Comparison of ENCODE assay signal across 8 cellular contexts in the genomic region with DNA sequence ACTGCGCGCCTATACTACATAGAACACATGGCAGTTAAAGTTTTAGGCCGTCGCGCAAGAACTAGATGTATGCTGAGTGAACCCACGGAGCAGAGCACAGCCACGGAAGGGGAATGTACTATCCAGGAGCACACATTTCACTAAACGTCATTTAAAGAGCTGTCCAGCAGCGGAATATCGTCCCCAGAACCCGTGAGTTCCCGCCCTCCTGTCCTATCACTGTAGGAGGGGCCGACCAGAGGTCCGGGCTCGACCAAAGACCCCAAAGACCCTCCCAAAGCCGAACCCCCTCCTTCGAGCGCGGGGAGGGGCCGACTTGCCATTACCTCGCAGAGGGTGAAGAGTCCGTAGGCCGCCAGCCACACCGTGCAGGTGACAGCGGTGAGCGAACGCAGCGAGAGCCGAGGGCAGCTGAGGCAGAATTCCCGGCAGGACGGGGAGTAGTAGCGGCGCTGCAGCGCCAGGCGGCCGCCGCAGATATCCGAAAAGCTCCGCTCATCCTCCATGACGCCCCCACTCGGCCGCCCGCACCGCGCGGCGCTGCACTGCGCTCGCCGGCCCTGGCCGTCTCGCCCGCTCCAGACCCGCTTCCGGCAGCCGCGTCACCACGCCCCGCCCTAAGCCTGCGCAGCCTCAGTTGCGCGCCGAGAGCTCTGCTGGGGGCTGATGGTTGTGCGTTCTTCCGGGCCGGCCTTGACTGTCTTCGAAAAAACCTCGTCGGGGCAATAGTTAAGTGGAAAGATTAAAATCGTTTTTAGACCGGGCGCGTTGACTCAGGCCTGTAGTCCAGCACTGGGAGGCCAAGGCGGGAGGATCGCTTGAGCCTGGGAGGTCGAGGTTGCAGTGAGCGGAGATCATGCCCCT. TPM values are rescaled to one million over a fixed set of nuclear protein-coding genes. Genes with fewer than 3 reads are reported as not detected.
DNase-seq lines count a peak whose midpoint lies in the region; ATAC-seq, FAIRE-seq and TF ChIP-seq lines count a peak whose summit lies in the region.

Gene PIGH (minus strand): TSS at position 571 of the 864 bp plus-strand sequence. CDS start 65 bp downstream, at position 506.

- no peak for TF ChIP-seq EP300 in H1 (IDR thresholded peaks at IDR 0.05; ENCODE audit: borderline replicate concordance in 1 of 2, low read depth in 2 of 2, low read length in 2 of 2)

- H2BK5ac ChIP-seq in H1 (ENCODE audit: low read depth, low read length) = no peak within 1 kb of the TSS
- H2BK5ac ChIP-seq in mesendoderm (ENCODE audit: low read length) = no peak within 1 kb of the TSS

- no peak within 1 kb of the TSS for H2BK20ac ChIP-seq in H1 (ENCODE audit: low read length)

- H4K8ac ChIP-seq in H1 (ENCODE audit: extremely low read depth, insufficient read depth, low read length) (peak within 1 kb of the TSS; percentile 93; the same call in 1 of the 2 replicates), mesendoderm (ENCODE audit: low read depth, low read length) (no peak within 1 kb of the TSS)

- H2AK5ac ChIP-seq in H1 (ENCODE audit: low read depth, low read length) = no peak within 1 kb of the TSS
- no peak within 1 kb of the TSS for H2AK5ac ChIP-seq in mesendoderm (ENCODE audit: low read length)

- DNase-seq in COLO668 (lab: John Stamatoyannopoulos, UW; ENCODE audit: unreplicated experiment) = peak; percentile 95
- DNase-seq in HK-2 (ENCODE audit: unreplicated experiment) = peak; percentile 91
- peak; percentile 82 for DNase-seq in NOMO-1 treated with DMSO at 0.1 percent for 48 hours (lab: John Stamatoyannopoulos, UW; ENCODE audit: unreplicated experiment)
- peak; percentile 96 for DNase-seq in activated CD8-positive, alpha-beta memory T cell treated with anti-CD3 and anti-CD28 coated beads, Interleukin-2, amount 10 ng/mL, durations not matched to agents 7 days and 5 days
- peak; percentile 46 to 95 for DNase-seq in H1 (ENCODE audit: low read depth in 1 of 2, low spot score in 2 of 2)
- DNase-seq in mesendoderm = peak; percentile 94
- peak; percentile 89 for DNase-seq in stimulated activated CD8-positive, alpha-beta memory T cell treated with anti-CD3 and anti-CD28 coated beads, Interleukin-15, amount 100 ng/mL, for 24 hours (ENCODE audit: low read depth)

- H3K4me1 Mint-ChIP-seq in activated CD8-positive, alpha-beta memory T cell treated with anti-CD3 and anti-CD28 coated beads, Interleukin-2, amount 10 ng/mL, durations not matched to agents 7 days and 5 days = peaks cover 29% of the 10 kb centered on the region

- POLR2A ChIA-PET in H1 (lab: Charles Lee; ENCODE audit: partially characterized antibody) = interaction anchor here (0.6 to 2.8 kb wide), 11 partner anchors 10 to 157 kb away, joined by 3 to 13 read pairs (median 4); partner anchors contain the start of genes ARG2 and VTI1B

- H3K56ac ChIP-seq in H1 (replicated peaks; ENCODE audit: insufficient read length, low read depth, low read length) = no peak within 1 kb of the TSS
- H3K56ac ChIP-seq in mesendoderm (ENCODE audit: low read length) = peak within 1 kb of the TSS; percentile 80

- H3K4me2 ChIP-seq in H1 (ENCODE audit: insufficient read depth in 1 of 2, low read depth in 2 of 2, low read length in 2 of 2) (peak within 1 kb of the TSS; percentile 84 to 89), mesendoderm (ENCODE audit: low read length) (peak within 1 kb of the TSS; percentile 70)

- H3K18ac ChIP-seq in H1 (ENCODE audit: extremely low read depth, low read length) (peak within 1 kb of the TSS; percentile 60; the same call in 1 of the 2 replicates), mesendoderm (ENCODE audit: low read length) (peak within 1 kb of the TSS; percentile 34)

- ATAC-seq in GM19455 (IDR thresholded peaks at IDR 0.05; ENCODE audit: unreplicated experiment) = peak; percentile 89
- peak; percentile 99 for ATAC-seq in activated CD8-positive, alpha-beta memory T cell treated with anti-CD3 and anti-CD28 coated beads, Interleukin-2, amount 10 ng/mL, durations not matched to agents 7 days and 5 days

- peak; percentile 37 to 51; a peak in 3 of 4 replicates for TF ChIP-seq RAD21 in H1 (IDR thresholded peaks at IDR 0.05 in 1 of 2, conservative IDR thresholded peaks at IDR 0.05 in 1 of 2; ENCODE audit: low read depth in 2 of 2, low read length in 2 of 2)

- H3K4me3 ChIP-seq in H1 (ENCODE audit: extremely low read depth in 1 of 4, insufficient read depth in 2 of 4, low read depth in 3 of 4, low read length in 4 of 4) (peak within 1 kb of the TSS; percentile 60 to 79 (median 70)), mesendoderm (ENCODE audit: low read length) (peak within 1 kb of the TSS; percentile 59)

- H3K27me3 Mint-ChIP-seq in activated CD8-positive, alpha-beta memory T cell treated with anti-CD3 and anti-CD28 coated beads, Interleukin-2, amount 10 ng/mL, durations not matched to agents 7 days and 5 days = peaks cover 7% of the 10 kb centered on the region

- H3K23me2 ChIP-seq in H1 (ENCODE audit: low read depth, low read length) = peaks cover 2% of the 10 kb centered on the region; the same call in 1 of the 2 replicates

- peaks cover 4 to 41% (median 22%) of the 10 kb centered on the region in 4 experiments for H3K27me3 ChIP-seq in H1 (replicated peaks in 1 of 4; ENCODE audit: control insufficient read depth in 3 of 4, extremely low read depth in 1 of 4, insufficient read depth in 3 of 4, low read length in 3 of 4)
- no peaks in the 10 kb centered on the region for H3K27me3 ChIP-seq in mesendoderm (ENCODE audit: insufficient read depth, low read length, poor library complexity)

- H2BK15ac ChIP-seq in H1 (ENCODE audit: low read length) (no peak within 1 kb of the TSS), mesendoderm (replicated peaks; ENCODE audit: low read depth) (no peak within 1 kb of the TSS)

- no peak within 1 kb of the TSS for H2BK12ac ChIP-seq in H1 (ENCODE audit: low read depth, low read length)

- H3K36me3 Mint-ChIP-seq in activated CD8-positive, alpha-beta memory T cell treated with anti-CD3 and anti-CD28 coated beads, Interleukin-2, amount 10 ng/mL, durations not matched to agents 7 days and 5 days = peaks cover 8% of the 10 kb centered on the region

- peak within 1 kb of the TSS; percentile 99 for H2AFZ ChIP-seq in H1 (ENCODE audit: low read length)

- H4K5ac ChIP-seq in H1 (ENCODE audit: insufficient read length, low read depth, low read length) = no peak within 1 kb of the TSS
- H4K5ac ChIP-seq in mesendoderm (ENCODE audit: low read length) = no peak within 1 kb of the TSS

- peak; percentile 53 to 97 (median 66) for TF ChIP-seq CTCF in H1 (IDR thresholded peaks at IDR 0.05; ENCODE audit: control extremely low read depth in 1 of 3, insufficient read depth in 1 of 3, low read depth in 1 of 3, low read length in 3 of 3)

- CTCF ChIA-PET in activated CD8-positive, alpha-beta memory T cell treated with anti-CD3 and anti-CD28 coated beads, Interleukin-2, amount 10 ng/mL, durations not matched to agents 7 days and 5 days (lab: Charles Lee) = interaction anchor here (0.6 to 2.9 kb wide), 28 partner anchors 9 to 1172 kb away, joined by 3 to 17 read pairs (median 4); partner anchors contain the start of genes ARG2, ATP6V1D, EIF2S1 and PLEK2
- CTCF ChIA-PET in H1 (lab: Charles Lee; ENCODE audit: partially characterized antibody) = interaction anchor here (0.6 to 3.3 kb wide), 37 partner anchors 9 to 189 kb away, joined by 3 to 21 read pairs (median 4); partner anchors contain the start of genes ARG2 and RDH12

- H3K79me1 ChIP-seq in H1 (ENCODE audit: low read depth, low read length) = no peaks in the 10 kb centered on the region
- H3K79me1 ChIP-seq in mesendoderm (ENCODE audit: low read length) = no peaks in the 10 kb centered on the region

- H2BK120ac ChIP-seq in H1 (replicated peaks; ENCODE audit: low read depth, low read length) (no peak within 1 kb of the TSS), mesendoderm (ENCODE audit: low read depth, low read length) (no peak within 1 kb of the TSS)

- peak in 1 of 2 experiments; percentile 59; a peak in 2 of 3 replicates for TF ChIP-seq POLR2A in H1 (IDR thresholded peaks at IDR 0.05; ENCODE audit: control extremely low read depth in 1 of 2, low read depth in 2 of 2, low read length in 2 of 2)

- no peaks in the 10 kb centered on the region; a peak in 1 of 7 replicates for H3K4me1 ChIP-seq in H1 (replicated peaks in 1 of 4; ENCODE audit: control insufficient read depth in 3 of 4, insufficient read depth in 4 of 4, low read length in 3 of 4)
- H3K4me1 ChIP-seq in mesendoderm (ENCODE audit: control insufficient read depth, low read depth, low read length) = no peaks in the 10 kb centered on the region

- H3K9ac ChIP-seq in H1 (replicated peaks in 1 of 4; ENCODE audit: extremely low read depth in 1 of 4, low read depth in 3 of 4, low read length in 3 of 4) (peak within 1 kb of the TSS in 3 of 4 experiments; percentile 2 to 50 (median 46); a peak in 2 of 7 replicates), mesendoderm (ENCODE audit: low read length) (peak within 1 kb of the TSS; percentile 76)

- no peaks in the 10 kb centered on the region for H3K36me3 ChIP-seq in H1 (ENCODE audit: control insufficient read depth in 2 of 4, insufficient read depth in 4 of 4, low read length in 3 of 4)
- H3K36me3 ChIP-seq in mesendoderm (ENCODE audit: control insufficient read depth, insufficient read depth, low read length) = no peaks in the 10 kb centered on the region

- H4K20me1 ChIP-seq in H1 (replicated peaks in 1 of 2; ENCODE audit: control insufficient read depth in 1 of 2, insufficient read depth in 2 of 2, low read length in 2 of 2) = no peaks in the 10 kb centered on the region

- H3K27ac ChIP-seq in H1 (ENCODE audit: low read depth, low read length) = no peak within 1 kb of the TSS
- H3K27ac ChIP-seq in mesendoderm (ENCODE audit: low read depth, low read length) = no peak within 1 kb of the TSS

- H3K14ac ChIP-seq in H1 (ENCODE audit: insufficient read length) = no peak within 1 kb of the TSS

- H3K23ac ChIP-seq in H1 (ENCODE audit: insufficient read length) (no peak within 1 kb of the TSS), mesendoderm (ENCODE audit: low read length) (no peak within 1 kb of the TSS)

- peak within 1 kb of the TSS; percentile 91 for H3K4me3 Mint-ChIP-seq in activated CD8-positive, alpha-beta memory T cell treated with anti-CD3 and anti-CD28 coated beads, Interleukin-2, amount 10 ng/mL, durations not matched to agents 7 days and 5 days

- H3K9me3 ChIP-seq in H1 (ENCODE audit: insufficient read depth in 2 of 2, low read depth in 1 of 2, low read length in 1 of 2) = no peaks in the 10 kb centered on the region; a peak in 1 of 4 replicates

- no peak within 1 kb of the TSS for H3K4ac ChIP-seq in H1 (replicated peaks; ENCODE audit: insufficient read length, low read depth, low read length)
- H3K4ac ChIP-seq in mesendoderm (ENCODE audit: low read depth, low read length) = no peak within 1 kb of the TSS

- no peak for FAIRE-seq in H1 (lab: Jason Lieb, UNC)

- H3K79me2 ChIP-seq in H1 (ENCODE audit: control insufficient read depth in 1 of 2, insufficient read depth in 2 of 2, low read length in 2 of 2) (no peaks in the 10 kb centered on the region), mesendoderm (ENCODE audit: control insufficient read depth, insufficient read depth, low read length) (no peaks in the 10 kb centered on the region)

- 6% methylated on average over 73 of the region's 77 CpGs; no CpG with 5 or more reads in 1 of the 2 experiments for WGBS in H1 (ENCODE audit: extremely low coverage in 1 of 2, insufficient coverage in 1 of 2, insufficient read length in 1 of 2, insufficient replicate concordance in 2 of 2, low coverage in 1 of 2, low lambda C conversion rate in 2 of 2, missing lambda C conversion rate in 1 of 2), 2 experiments
- no CpG with 5 or more reads among the region's 77 CpGs for WGBS in mesendoderm (ENCODE audit: extremely low coverage, insufficient coverage, low lambda C conversion rate)

- no peaks in the 10 kb centered on the region for H3K9me3 Mint-ChIP-seq in activated CD8-positive, alpha-beta memory T cell treated with anti-CD3 and anti-CD28 coated beads, Interleukin-2, amount 10 ng/mL, durations not matched to agents 7 days and 5 days (ENCODE audit: low read depth)

- peak within 1 kb of the TSS; percentile 89 for H3K27ac Mint-ChIP-seq in activated CD8-positive, alpha-beta memory T cell treated with anti-CD3 and anti-CD28 coated beads, Interleukin-2, amount 10 ng/mL, durations not matched to agents 7 days and 5 days

- H4K91ac ChIP-seq in H1 (replicated peaks; ENCODE audit: insufficient read length, low read length) = no peak within 1 kb of the TSS

RNA-seq across cellular contexts. Expression of gene PIGH, which starts in this region (rescaled TPM):
- 10 to 100 TPM; 16.3 to 17.1 TPM for total RNA-seq in activated CD8-positive, alpha-beta memory T cell treated with anti-CD3 and anti-CD28 coated beads, Interleukin-2, amount 10 ng/mL, durations not matched to agents 7 days and 5 days
- total RNA-seq in H1 (2021; fragmentation: NEBNext Ultra II Directional; extraction: Animal tissue kit (Norgen Biotek cat#: 25700)) = 6.2 and 7.2 TPM in 2 replicates
- 8.6 and 10.0 TPM in 2 replicates for polyA plus RNA-seq in H1 (2011; rRNA removed)
- 7.5 TPM for polyA plus RNA-seq in H1 (2011; cell fraction: cytosol; rRNA removed)
- polyA plus RNA-seq in H1 (2011; cell fraction: nucleus; rRNA removed) = 25.4 TPM
- 4.8 to 7.7 TPM (median 5.9 TPM) in 4 replicates for polyA plus RNA-seq in H1 (2012, experiment 1 of 2)
- polyA plus RNA-seq in H1 (2012, experiment 2 of 2) = 4.3 TPM
- 6.5 TPM for polyA plus RNA-seq in H1 (2013, experiment 1 of 2)
- 6.6 TPM for polyA plus RNA-seq in H1 (2013, experiment 2 of 2)
- 3.1 and 5.8 TPM in 2 replicates for polyA minus RNA-seq in H1 (2011; rRNA and poly(A)+ RNA removed)
- 8.5 TPM for polyA minus RNA-seq in H1 (2011; cell fraction: cytosol; rRNA and poly(A)+ RNA removed)
- polyA minus RNA-seq in H1 (2011; cell fraction: nucleus; rRNA and poly(A)+ RNA removed) = 6.1 TPM
- polyA plus RNA-seq in mesendoderm (2013, experiment 1 of 2) = 6.4 TPM
- polyA plus RNA-seq in mesendoderm (2013, experiment 2 of 2) = 7.1 TPM
